ENCODE assay signal across 11 cellular contexts in the genomic region with DNA sequence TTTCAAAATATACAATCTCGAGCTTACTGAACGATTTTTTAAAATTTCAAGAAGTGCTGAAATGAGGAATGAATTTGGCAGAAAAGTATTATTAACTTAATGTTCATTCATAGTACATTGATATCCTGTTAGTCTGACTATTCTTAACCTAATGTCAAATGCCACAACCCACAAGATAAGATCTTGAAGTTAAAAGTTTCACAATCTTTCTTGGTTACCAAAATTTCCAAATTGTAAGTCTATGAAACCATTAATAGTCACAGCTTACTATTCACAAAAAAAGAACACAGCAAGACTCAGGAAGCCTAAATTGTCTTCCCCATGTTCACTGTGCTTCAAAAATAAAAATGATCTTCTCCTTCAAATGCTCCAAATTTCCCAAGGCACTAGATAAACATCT.
DNase-seq lines count a peak whose midpoint lies in the region; ATAC-seq, FAIRE-seq and TF ChIP-seq lines count a peak whose summit lies in the region.
"Had no signal": no experiment of that assay in that cellular context is flagged by ENCODE, and none has a peak within 500 bp of the region (broad histone marks: within the 10 kb centered on the region; RNA-seq: fewer than 3 reads in every experiment).

No MANE protein-coding gene starts in this region.

- TF ChIP-seq CTCF in D721Med (IDR thresholded peaks at IDR 0.05; ENCODE audit: insufficient read depth, missing control alignments): no peak
- TF ChIP-seq CTCF in HFFc6 (IDR thresholded peaks at IDR 0.05): no peak

- H3K4me1 Mint-ChIP-seq in HFFc6 (ENCODE audit: low read depth): peaks cover 37% of the 10 kb centered on the region
- H3K4me1 Mint-ChIP-seq in activated CD4-positive, alpha-beta memory T cell treated with anti-CD3 and anti-CD28 coated beads, Interleukin-2, amount 10 ng/mL, durations not matched to agents 7 days and 5 days: peaks cover 44% of the 10 kb centered on the region
- peaks cover 6% of the 10 kb centered on the region for H3K4me1 Mint-ChIP-seq in stimulated activated memory B cell treated with anti-CD40 and anti-IgM and Interleukin-4, amounts not matched to agents 10 μg/mL and 1 μg/mL and 100 μg/mL, for 72 hours

- ATAC-seq in stimulated activated memory B cell treated with anti-CD40 and anti-IgM and Interleukin-4, amounts not matched to agents 10 μg/mL and 1 μg/mL and 100 μg/mL, for 72 hours: no peak
- ATAC-seq: lower lobe of right lung had no signal

- H3K9me3 Mint-ChIP-seq in HFFc6: no peaks in the 10 kb centered on the region
- H3K9me3 Mint-ChIP-seq in activated CD4-positive, alpha-beta memory T cell treated with anti-CD3 and anti-CD28 coated beads, Interleukin-2, amount 10 ng/mL, durations not matched to agents 7 days and 5 days: no peaks in the 10 kb centered on the region
- no peaks in the 10 kb centered on the region for H3K9me3 Mint-ChIP-seq in stimulated activated memory B cell treated with anti-CD40 and anti-IgM and Interleukin-4, amounts not matched to agents 10 μg/mL and 1 μg/mL and 100 μg/mL, for 72 hours

- no peaks in the 10 kb centered on the region for H3K27me3 Mint-ChIP-seq in HFFc6 (ENCODE audit: insufficient read depth)
- no peaks in the 10 kb centered on the region for H3K27me3 Mint-ChIP-seq in activated CD4-positive, alpha-beta memory T cell treated with anti-CD3 and anti-CD28 coated beads, Interleukin-2, amount 10 ng/mL, durations not matched to agents 7 days and 5 days
- H3K27me3 Mint-ChIP-seq in stimulated activated memory B cell treated with anti-CD40 and anti-IgM and Interleukin-4, amounts not matched to agents 10 μg/mL and 1 μg/mL and 100 μg/mL, for 72 hours: no peaks in the 10 kb centered on the region

- CTCF ChIA-PET in activated CD4-positive, alpha-beta memory T cell treated with anti-CD3 and anti-CD28 coated beads, Interleukin-2, amount 10 ng/mL, durations not matched to agents 7 days and 5 days (lab: Charles Lee): interaction anchor here (0.7 to 3.1 kb wide), 5 partner anchors 11 to 289 kb away, joined by 3 to 31 read pairs (median 4); partner anchors contain the start of gene HACE1

- DNase-seq in D721Med (ENCODE audit: insufficient read length, low spot score) (no peak), HFFc6 (no peak), myocyte (ENCODE audit: low read depth) (peak; percentile 12), DMS53 treated with DMSO at 0.1 percent for 48 hours (lab: John Stamatoyannopoulos, UW; ENCODE audit: unreplicated experiment) (no peak), NCI-H1436 treated with DMSO at 0.1 percent for 48 hours (lab: John Stamatoyannopoulos, UW) (no peak)
- DNase-seq in activated CD4-positive, alpha-beta memory T cell treated with anti-CD3 and anti-CD28 coated beads, Interleukin-2, amount 10 ng/mL, durations not matched to agents 7 days and 5 days: no peak
- DNase-seq: cortex of kidney, lower lobe of right lung, NCI-H1092, testis had no signal

- POLR2A ChIA-PET in activated CD4-positive, alpha-beta memory T cell treated with anti-CD3 and anti-CD28 coated beads, Interleukin-2, amount 10 ng/mL, durations not matched to agents 7 days and 5 days (lab: Charles Lee): interaction anchor here (1.6 kb wide), 1 partner anchor 13 kb away, joined by 4 read pairs; no protein-coding TSS in a partner anchor

- H3K36me3 Mint-ChIP-seq in HFFc6 (ENCODE audit: low read depth): no peaks in the 10 kb centered on the region
- H3K36me3 Mint-ChIP-seq in activated CD4-positive, alpha-beta memory T cell treated with anti-CD3 and anti-CD28 coated beads, Interleukin-2, amount 10 ng/mL, durations not matched to agents 7 days and 5 days (ENCODE audit: low read depth): peaks cover 18% of the 10 kb centered on the region
- H3K36me3 Mint-ChIP-seq in stimulated activated memory B cell treated with anti-CD40 and anti-IgM and Interleukin-4, amounts not matched to agents 10 μg/mL and 1 μg/mL and 100 μg/mL, for 72 hours: peaks cover 31% of the 10 kb centered on the region

- peak overlapping the region; percentile 2; the same call in 1 of the 2 replicates for H3K4me3 Mint-ChIP-seq in HFFc6
- H3K4me3 Mint-ChIP-seq in activated CD4-positive, alpha-beta memory T cell treated with anti-CD3 and anti-CD28 coated beads, Interleukin-2, amount 10 ng/mL, durations not matched to agents 7 days and 5 days: peak overlapping the region; percentile 11
- no peak overlapping the region for H3K4me3 Mint-ChIP-seq in stimulated activated memory B cell treated with anti-CD40 and anti-IgM and Interleukin-4, amounts not matched to agents 10 μg/mL and 1 μg/mL and 100 μg/mL, for 72 hours

- FAIRE-seq in D721Med (lab: Jason Lieb, UNC): peak; percentile 21

- H3K27ac Mint-ChIP-seq in HFFc6: peak overlapping the region; percentile 33
- H3K27ac Mint-ChIP-seq in activated CD4-positive, alpha-beta memory T cell treated with anti-CD3 and anti-CD28 coated beads, Interleukin-2, amount 10 ng/mL, durations not matched to agents 7 days and 5 days: peak overlapping the region; percentile 71
- H3K27ac Mint-ChIP-seq in stimulated activated memory B cell treated with anti-CD40 and anti-IgM and Interleukin-4, amounts not matched to agents 10 μg/mL and 1 μg/mL and 100 μg/mL, for 72 hours: no peak overlapping the region
